ENCODE assay signal across 8 cellular contexts in genomic region chr14:24212924-24213865, GRCh38. TPM values are rescaled to one million over a fixed set of nuclear protein-coding genes. Genes with fewer than 3 reads are reported as not detected.
DNase-seq lines count a peak whose midpoint lies in the region; FAIRE-seq and TF ChIP-seq lines count a peak whose summit lies in the region.

Gene CHMP4A (minus strand): TSS chr14:24213488. CDS start chr14:24213439, 49 bp downstream.

- no peak within 1 kb of the TSS for H3K4ac ChIP-seq in neuronal stem cell (ENCODE audit: low read length)

- peak within 1 kb of the TSS; percentile 77 for H3K14ac ChIP-seq in neuronal stem cell (ENCODE audit: low read length)

- no peak within 1 kb of the TSS for H2AK5ac ChIP-seq in neuronal stem cell (ENCODE audit: low read depth, low read length)

- H3K36me3 Mint-ChIP-seq in activated naive CD4-positive, alpha-beta T cell treated with anti-CD3 and anti-CD28 coated beads for 36 hours (ENCODE audit: low read depth) = peaks cover 28% of the 10 kb centered on the region

- peaks cover 51% of the 10 kb centered on the region for H3K4me1 Mint-ChIP-seq in activated naive CD4-positive, alpha-beta T cell treated with anti-CD3 and anti-CD28 coated beads for 36 hours (ENCODE audit: low read depth)

- H3K27ac ChIP-seq in neuronal stem cell (replicated peaks; ENCODE audit: low read length) = peak within 1 kb of the TSS; percentile 96

- peak within 1 kb of the TSS; percentile 92 for H3K4me3 Mint-ChIP-seq in activated naive CD4-positive, alpha-beta T cell treated with anti-CD3 and anti-CD28 coated beads for 36 hours

- H4K8ac ChIP-seq in neuronal stem cell (ENCODE audit: low read depth, low read length) = no peak within 1 kb of the TSS

- H3K18ac ChIP-seq in neuronal stem cell (ENCODE audit: low read length) = peak within 1 kb of the TSS; percentile 96

- H2BK5ac ChIP-seq in neuronal stem cell (ENCODE audit: low read length) = no peak within 1 kb of the TSS

- DNase-seq in GM03348 (ENCODE audit: low spot score) (peak; percentile 97), HFF-Myc (ENCODE audit: extremely low read depth, low read depth) (peak; percentile 94), NAMALWA (ENCODE audit: low spot score) (peak; percentile 99), SK-N-DZ (ENCODE audit: low spot score) (peak; percentile 99), frontal cortex (ENCODE audit: low spot score in 2 of 2) (peak; percentile 72 to 94), neuronal stem cell (ENCODE audit: low spot score) (peak; percentile 94)
- peak; percentile 98 for DNase-seq in activated naive CD4-positive, alpha-beta T cell treated with anti-CD3 and anti-CD28 coated beads for 36 hours

- no peaks in the 10 kb centered on the region for H3K79me1 ChIP-seq in neuronal stem cell (ENCODE audit: low read depth, low read length)

- H3K36me3 ChIP-seq in neuronal stem cell (replicated peaks in 1 of 2; ENCODE audit: control insufficient read depth in 2 of 2, insufficient read depth in 2 of 2, low read length in 2 of 2) = peaks cover 24 to 58% of the 10 kb centered on the region in 2 donors

- peak within 1 kb of the TSS; percentile 73 for H3K4me2 ChIP-seq in neuronal stem cell (ENCODE audit: insufficient read depth, low read length, poor library complexity, severe bottlenecking)

- no peak within 1 kb of the TSS for H2BK12ac ChIP-seq in neuronal stem cell (ENCODE audit: low read length)

- H3K27me3 ChIP-seq in neuronal stem cell (ENCODE audit: control insufficient read depth in 3 of 3, insufficient read depth in 3 of 3, low read depth in 1 of 3, low read length in 3 of 3) = no peaks in the 10 kb centered on the region

- peak within 1 kb of the TSS; percentile 73 for H3K4me3 ChIP-seq in HFF-Myc (replicated peaks; ENCODE audit: low read depth, low read length)
- peak within 1 kb of the TSS; percentile 62 to 90 for H3K4me3 ChIP-seq in neuronal stem cell (ENCODE audit: low read length in 2 of 2)

- H3K9me3 Mint-ChIP-seq in activated naive CD4-positive, alpha-beta T cell treated with anti-CD3 and anti-CD28 coated beads for 36 hours = no peaks in the 10 kb centered on the region

- TF ChIP-seq CTCF in HFF-Myc (IDR thresholded peaks at IDR 0.05; ENCODE audit: low read depth, low read length, missing control alignments) = no peak
- no peak for TF ChIP-seq CTCF in subcutaneous adipose tissue (IDR thresholded peaks at IDR 0.05; ENCODE audit: low read depth)

- no peak within 1 kb of the TSS for H2BK15ac ChIP-seq in neuronal stem cell (ENCODE audit: low read length)

- peak within 1 kb of the TSS; percentile 85 for H2AFZ ChIP-seq in neuronal stem cell (ENCODE audit: low read length)

- peak within 1 kb of the TSS; percentile 96 for H3K27ac Mint-ChIP-seq in activated naive CD4-positive, alpha-beta T cell treated with anti-CD3 and anti-CD28 coated beads for 36 hours

- intact Hi-C loops in activated naive CD4-positive, alpha-beta T cell treated with anti-CD3 and anti-CD28 coated beads for 36 hours (cut with micrococcal nuclease) = loop anchor here (1.0 to 10.0 kb wide), 13 partner anchors 18 to 462 kb away; partner anchors contain the start of genes DCAF11, DHRS1, EMC9 and GMPR2

- WGBS in neuronal stem cell (ENCODE audit: extremely low coverage in 2 of 2, insufficient read length in 2 of 2, insufficient replicate concordance in 1 of 2), 2 donors = no CpG with 5 or more reads among the region's 53 CpGs

- H3K9me3 ChIP-seq in neuronal stem cell (replicated peaks in 1 of 2; ENCODE audit: control insufficient read depth in 2 of 2, insufficient read depth in 1 of 2, low read depth in 1 of 2, low read length in 2 of 2) = no peaks in the 10 kb centered on the region

- no peak within 1 kb of the TSS for H4K91ac ChIP-seq in neuronal stem cell (ENCODE audit: low read depth, low read length, poor library complexity)

- H3K4me1 ChIP-seq in neuronal stem cell (ENCODE audit: control insufficient read depth in 2 of 2, insufficient read depth in 1 of 2, low read depth in 1 of 2, low read length in 2 of 2) = peaks cover 4 to 5% of the 10 kb centered on the region in 2 donors

- peak within 1 kb of the TSS; percentile 94 for H3K9ac ChIP-seq in neuronal stem cell (ENCODE audit: low read depth, low read length, poor library complexity)

- FAIRE-seq in frontal cortex (lab: Jason Lieb, UNC) = no peak

- CTCF ChIA-PET in activated naive CD4-positive, alpha-beta T cell treated with anti-CD3 and anti-CD28 coated beads for 36 hours (lab: Charles Lee) = interaction anchor here (0.6 to 6.8 kb wide), 11 partner anchors 18 to 218 kb away, joined by 3 to 64 read pairs (median 6); partner anchors contain the start of genes CIDEB, IRF9, LTB4R2 and TINF2

- H2BK120ac ChIP-seq in neuronal stem cell (ENCODE audit: low read depth, low read length) = no peak within 1 kb of the TSS

- H3K23ac ChIP-seq in neuronal stem cell (ENCODE audit: low read depth, low read length, poor library complexity) = peak within 1 kb of the TSS; percentile 98

- no peaks in the 10 kb centered on the region for H3K27me3 Mint-ChIP-seq in activated naive CD4-positive, alpha-beta T cell treated with anti-CD3 and anti-CD28 coated beads for 36 hours (ENCODE audit: low read depth)

RNA-seq across cellular contexts. Expression of gene CHMP4A, which starts in this region (rescaled TPM):
- polyA plus RNA-seq in SK-N-DZ (2014; cell fraction: cytosol; rRNA removed) = 22.8 TPM in 2 replicates
- polyA plus RNA-seq in SK-N-DZ (2014; cell fraction: nucleus; rRNA removed) = 14.0 and 15.6 TPM in 2 replicates
- 10 to 100 TPM; 65.2 to 66.5 TPM for total RNA-seq in activated naive CD4-positive, alpha-beta T cell treated with anti-CD3 and anti-CD28 coated beads for 36 hours
- 40.4 TPM for total RNA-seq in frontal cortex
- polyA plus RNA-seq in neuronal stem cell (2013, experiment 1 of 2) = 23.5 TPM
- 23.9 TPM for polyA plus RNA-seq in neuronal stem cell (2013, experiment 2 of 2)
- 100 to 1,000 TPM in 2 of 4 donors, 10 to 100 TPM in 2; 54.1 to 114 (median 82.3) TPM for total RNA-seq in subcutaneous adipose tissue

Comparison
In these comparisons a context has a peak if more than half of its experiments do, and no peak if none do; other contexts are left out.
1. Peak in every context shown above with its lines: DNase-seq, H3K4me3 ChIP-seq and H3K27ac ChIP-seq.